In genomic region chr2:197426723-197427122, GRCh38 we compare ENCODE assay signal across 19 cellular contexts. TPM values are rescaled to one million over a fixed set of nuclear protein-coding genes. Genes with fewer than 3 reads are reported as not detected.
DNase-seq lines count a peak whose midpoint lies in the region; ATAC-seq, FAIRE-seq and TF ChIP-seq lines count a peak whose summit lies in the region.
"Had no signal": no experiment of that assay in that cellular context is flagged by ENCODE, and none has a peak within 500 bp of the region (broad histone marks: within the 10 kb centered on the region; RNA-seq: fewer than 3 reads in every experiment).

No MANE protein-coding gene starts in this region.

- no peak overlapping the region for H3K4me3 Mint-ChIP-seq in WTC11
- no peak overlapping the region for H3K4me3 Mint-ChIP-seq in type B pancreatic cell

- H3K27ac ChIP-seq in HepG2 (ENCODE audit: extremely low read length, insufficient read depth, low read length) (no peak overlapping the region), right lobe of liver (peak overlapping the region in 1 of 3 donors; percentile 16)
- H3K27ac ChIP-seq: esophagus squamous epithelium, heart left ventricle had no signal

- no TSS peak for BruUV-seq in HepG2 (replicated peaks; lab: Mats Ljungman, UMichigan)

- H3K79me2 ChIP-seq in HepG2 (ENCODE audit: insufficient read depth, low read length), result peaks cover 99% of the 10 kb centered on the region

- TF ChIP-seq RAD21 in HepG2 (CRISPR knock-in tag; IDR thresholded peaks at IDR 0.05), result no peak

- no peak overlapping the region for H2AFZ ChIP-seq in HepG2 (ENCODE audit: low read length)

- intact Hi-C loops in HepG2 (cut with micrococcal nuclease; ENCODE audit: unreplicated experiment), result no loop called here
- intact Hi-C loops in right lobe of liver (cut with DNase I), result no loop called here

- H3K9me3 ChIP-seq in HepG2 (ENCODE audit: low read length) (no peaks in the 10 kb centered on the region), right lobe of liver (no peaks in the 10 kb centered on the region)
- H3K9me3 ChIP-seq: Caco-2, esophagus squamous epithelium, heart left ventricle had no signal

- DNase-seq in HepG2 (ENCODE audit: low spot score) (no peak), right lobe of liver (no peak), WTC11 (ENCODE audit: low spot score) (no peak), erythroblast (lab: John Stamatoyannopoulos, UW) (peak; percentile 3 to 29), type B pancreatic cell (ENCODE audit: extremely low spot score, unreplicated experiment) (no peak), NCI-H128 (lab: John Stamatoyannopoulos, UW; ENCODE audit: unreplicated experiment) (no peak), NCI-H2171 (lab: John Stamatoyannopoulos, UW) (no peak)
- DNase-seq in activated naive CD4-positive, alpha-beta T cell treated with anti-CD3 and anti-CD28 coated beads, Interleukin-2, amount 50 U/mL, for 72 hours (ENCODE audit: low spot score in 2 of 2), result no peak
- DNase-seq: activated CD4-positive, alpha-beta T cell treated with anti-CD3 and anti-CD28 coated beads, Interleukin-2, amount 50 U/mL, for 48 hours; Caco-2; dorsolateral prefrontal cortex; esophagus squamous epithelium; GOT3; heart left ventricle; kidney; NCI-H1436 treated with DMSO at 0.1 percent for 48 hours; NCI-H345; NK-92 treated with Interleukin-12 subunit alpha and Interleukin-12 subunit beta, amount 100 ng/mL, for 24 hours; SHP77 had no signal

- H3K9ac ChIP-seq in HepG2 (ENCODE audit: insufficient read depth, low read depth, low read length), result no peak overlapping the region

- ATAC-seq in HepG2 (no peak), right lobe of liver (no peak), WTC11 (no peak)
- ATAC-seq in activated naive CD4-positive, alpha-beta T cell treated with anti-CD3 and anti-CD28 coated beads, Interleukin-2, amount 50 U/mL, for 72 hours, result no peak

- H3K4me1 ChIP-seq in HepG2 (ENCODE audit: insufficient read depth, low read length) (peaks cover 64% of the 10 kb centered on the region), right lobe of liver (peaks cover 0 to 61% (median 21%) of the 10 kb centered on the region in 4 donors)

- H3K36me3 Mint-ChIP-seq in WTC11 (peaks cover 23% of the 10 kb centered on the region), type B pancreatic cell (peaks cover 9% of the 10 kb centered on the region)
- peaks cover 0 to 16% of the 10 kb centered on the region in 2 donors for H3K36me3 Mint-ChIP-seq in activated naive CD4-positive, alpha-beta T cell treated with anti-CD3 and anti-CD28 coated beads, Interleukin-2, amount 50 U/mL, for 72 hours

- H3K4me1 Mint-ChIP-seq in WTC11, result peaks cover 39% of the 10 kb centered on the region
- peaks cover 40% of the 10 kb centered on the region for H3K4me1 Mint-ChIP-seq in type B pancreatic cell (ENCODE audit: unreplicated experiment)

- H3K9me3 Mint-ChIP-seq in WTC11 (no peaks in the 10 kb centered on the region), type B pancreatic cell (no peaks in the 10 kb centered on the region)
- no peaks in the 10 kb centered on the region for H3K9me3 Mint-ChIP-seq in activated naive CD4-positive, alpha-beta T cell treated with anti-CD3 and anti-CD28 coated beads, Interleukin-2, amount 50 U/mL, for 72 hours

- H3K27me3 Mint-ChIP-seq in WTC11 (ENCODE audit: low read depth) (no peaks in the 10 kb centered on the region), type B pancreatic cell (no peaks in the 10 kb centered on the region)

- POLR2A ChIA-PET in HepG2 (lab: Yijun Ruan, JAX) (interaction anchor here (1.2 kb wide), 1 partner anchor 89 kb away, joined by 4 read pairs; the partner anchor contains the start of gene MOB4), WTC11 (lab: Charles Lee) (no interaction called here)

- TF ChIP-seq CTCF in HepG2 (CRISPR knock-in tag; IDR thresholded peaks at IDR 0.05) (no peak), right lobe of liver (IDR thresholded peaks at IDR 0.05) (no peak), WTC11 (IDR thresholded peaks at IDR 0.05) (no peak), type B pancreatic cell (conservative IDR thresholded peaks at IDR 0.05) (no peak)

- no peaks in the 10 kb centered on the region for H3K27me3 ChIP-seq in HepG2 (ENCODE audit: control insufficient read depth in 1 of 2, insufficient read depth in 2 of 2, low read length in 2 of 2)
- H3K27me3 ChIP-seq in right lobe of liver, result no peaks in the 10 kb centered on the region
- H3K27me3 ChIP-seq: dorsolateral prefrontal cortex, esophagus squamous epithelium, heart left ventricle had no signal

- CTCF ChIA-PET in HepG2 (lab: Yijun Ruan, JAX; ENCODE audit: low intra/inter-chr PET ratio, low total read pairs), result no interaction called here
- CTCF ChIA-PET in WTC11 (lab: Charles Lee), result no interaction called here

- in situ Hi-C loops in HepG2 (cut with HindIII; ENCODE audit: extremely low pct_ligation_motif_present, low pct_unique_long_range_greater_than_20kb), result no loop called here

- H3K4me2 ChIP-seq in HepG2 (ENCODE audit: low read depth, low read length), result no peak overlapping the region

- no peak for TF ChIP-seq EP300 in HepG2 (IDR thresholded peaks at IDR 0.05; ENCODE audit: low read depth in 2 of 2, low read length in 2 of 2)
- TF ChIP-seq EP300 in HepG2 (CRISPR knock-in tag; IDR thresholded peaks at IDR 0.05; ENCODE audit: borderline replicate concordance), result no peak

- no peak for FAIRE-seq in HepG2 (lab: Jason Lieb, UNC)
- FAIRE-seq: kidney had no signal

- H3K4me3 ChIP-seq in HepG2 (replicated peaks in 1 of 3; ENCODE audit: insufficient read depth in 1 of 3, low read depth in 2 of 3, low read length in 3 of 3) (no peak overlapping the region), right lobe of liver (no peak overlapping the region)
- H3K4me3 ChIP-seq: esophagus squamous epithelium, heart left ventricle had no signal

- no peak for TF ChIP-seq POLR2A in HepG2 (IDR thresholded peaks at IDR 0.05; ENCODE audit: insufficient read depth in 1 of 2, low read depth in 2 of 2, low read length in 2 of 2)
- TF ChIP-seq POLR2A in right lobe of liver (IDR thresholded peaks at IDR 0.05), result no peak
- no peak for TF ChIP-seq POLR2A in erythroblast (IDR thresholded peaks at IDR 0.05; ENCODE audit: low read length)

- peaks cover 10 to 42% of the 10 kb centered on the region in 2 experiments; a peak in 4 of 5 replicates for H3K36me3 ChIP-seq in HepG2 (replicated peaks in 1 of 2; ENCODE audit: control insufficient read depth in 1 of 2, insufficient read depth in 2 of 2, low read length in 2 of 2)
- peaks cover 3 to 27% (median 9%) of the 10 kb centered on the region in 4 donors for H3K36me3 ChIP-seq in right lobe of liver

- peak overlapping the region; percentile 57 for H3K27ac Mint-ChIP-seq in WTC11
- peak overlapping the region; percentile 43 for H3K27ac Mint-ChIP-seq in type B pancreatic cell
- H3K27ac Mint-ChIP-seq in activated naive CD4-positive, alpha-beta T cell treated with anti-CD3 and anti-CD28 coated beads, Interleukin-2, amount 50 U/mL, for 72 hours, result peak overlapping the region in 1 of 2 donors; percentile 53

- peaks cover 96% of the 10 kb centered on the region for H4K20me1 ChIP-seq in HepG2 (ENCODE audit: insufficient read depth, low read length)

RNA-seq across cellular contexts. Expression of gene SF3B1, which starts 8.1 kb away (rescaled TPM):
- total RNA-seq in HepG2 (2016; rRNA removed; fragmentation: Illumina TruSeq; extraction: Trizol), result 387 and 499 TPM in 2 replicates
- total RNA-seq in HepG2 (2016; cell fraction: cytosol; rRNA removed; fragmentation: Illumina TruSeq; extraction: Trizol; ENCODE audit: low read depth), result 16.2 and 16.5 TPM in 2 replicates
- total RNA-seq in HepG2 (2016; cell fraction: insoluble cytoplasmic fraction; rRNA removed; fragmentation: Illumina TruSeq; extraction: Trizol), result 367 and 489 TPM in 2 replicates
- total RNA-seq in HepG2 (2016; cell fraction: membrane; rRNA removed; fragmentation: Illumina TruSeq; extraction: Trizol), result 49.3 and 53.4 TPM in 2 replicates
- total RNA-seq in HepG2 (2016; cell fraction: nucleus; rRNA removed; fragmentation: Illumina TruSeq; extraction: Trizol), result 418 and 502 TPM in 2 replicates
- 677 and 750 TPM in 2 replicates for polyA plus RNA-seq in HepG2 (2011; rRNA removed)
- polyA plus RNA-seq in HepG2 (2011; cell fraction: cytosol; rRNA removed), result 115 and 183 TPM in 2 replicates
- polyA plus RNA-seq in HepG2 (2011; cell fraction: nucleus; rRNA removed), result 1,965 and 2,535 TPM in 2 replicates
- polyA plus RNA-seq in HepG2 (2012), result 375 and 468 TPM in 2 replicates
- 9.7 and 15.8 TPM in 2 replicates for polyA plus RNA-seq in HepG2 (2016; cell fraction: cytosol; fragmentation: Illumina TruSeq; extraction: Trizol; ENCODE audit: low read depth)
- polyA plus RNA-seq in HepG2 (2016; cell fraction: insoluble cytoplasmic fraction; fragmentation: Illumina TruSeq; extraction: Trizol; ENCODE audit: low read depth), result 424 and 448 TPM in 2 replicates
- 27.7 and 44.3 TPM in 2 replicates for polyA plus RNA-seq in HepG2 (2016; cell fraction: membrane; fragmentation: Illumina TruSeq; extraction: Trizol; ENCODE audit: low read depth)
- polyA plus RNA-seq in HepG2 (2016; cell fraction: nucleus; fragmentation: Illumina TruSeq; extraction: Trizol; ENCODE audit: insufficient read depth, low read depth), result 790 and 818 TPM in 2 replicates
- polyA minus RNA-seq in HepG2 (2011; rRNA and poly(A)+ RNA removed; ENCODE audit: low replicate concordance), result 198 and 376 TPM in 2 replicates
- 123 TPM in 2 replicates for polyA minus RNA-seq in HepG2 (2011; cell fraction: cytosol; rRNA and poly(A)+ RNA removed)
- polyA minus RNA-seq in HepG2 (2011; cell fraction: nucleus; rRNA and poly(A)+ RNA removed), result 1,412 and 1,821 TPM in 2 replicates
- total RNA-seq in right lobe of liver, result 100 to 1,000 TPM in 3 of 6 experiments, 10 to 100 TPM in 3; 74.6 to 113 (median 100) TPM
- total RNA-seq in WTC11 (2021), result 277 to 321 TPM (median 296 TPM) in 3 replicates
- 266 and 296 TPM in 2 replicates for total RNA-seq in type B pancreatic cell (ENCODE audit: low replicate concordance)
- total RNA-seq in activated naive CD4-positive, alpha-beta T cell treated with anti-CD3 and anti-CD28 coated beads, Interleukin-2, amount 50 U/mL, for 72 hours, result 100 to 1,000 TPM; 266 to 292 TPM

RNA-seq across cellular contexts. Expression of gene COQ10B, which starts 26.6 kb away (rescaled TPM):
- total RNA-seq in HepG2 (2016; rRNA removed; fragmentation: Illumina TruSeq; extraction: Trizol) (34.9 and 41.8 TPM in 2 replicates), right lobe of liver (10 to 100 TPM; 11.7 to 23.7 (median 17.1) TPM), WTC11 (2021) (17.7 to 21.7 TPM (median 19.9 TPM) in 3 replicates), type B pancreatic cell (ENCODE audit: low replicate concordance) (12.7 and 17.8 TPM in 2 replicates)
- total RNA-seq in HepG2 (2016; cell fraction: cytosol; rRNA removed; fragmentation: Illumina TruSeq; extraction: Trizol; ENCODE audit: low read depth), result 13.9 and 15.1 TPM in 2 replicates
- 36.3 and 46.6 TPM in 2 replicates for total RNA-seq in HepG2 (2016; cell fraction: insoluble cytoplasmic fraction; rRNA removed; fragmentation: Illumina TruSeq; extraction: Trizol)
- total RNA-seq in HepG2 (2016; cell fraction: membrane; rRNA removed; fragmentation: Illumina TruSeq; extraction: Trizol), result 27.0 and 28.4 TPM in 2 replicates
- total RNA-seq in HepG2 (2016; cell fraction: nucleus; rRNA removed; fragmentation: Illumina TruSeq; extraction: Trizol), result 17.9 and 20.6 TPM in 2 replicates
- polyA plus RNA-seq in HepG2 (2011; rRNA removed), result 4.2 and 4.6 TPM in 2 replicates
- polyA plus RNA-seq in HepG2 (2011; cell fraction: cytosol; rRNA removed), result 2.2 and 4.2 TPM in 2 replicates
- polyA plus RNA-seq in HepG2 (2011; cell fraction: nucleus; rRNA removed), result 2.8 and 3.0 TPM in 2 replicates
- 15.3 and 22.1 TPM in 2 replicates for polyA plus RNA-seq in HepG2 (2012)
- 3.0 and 3.1 TPM in 2 replicates for polyA plus RNA-seq in HepG2 (2016; cell fraction: cytosol; fragmentation: Illumina TruSeq; extraction: Trizol; ENCODE audit: low read depth)
- polyA plus RNA-seq in HepG2 (2016; cell fraction: insoluble cytoplasmic fraction; fragmentation: Illumina TruSeq; extraction: Trizol; ENCODE audit: low read depth), result 36.5 and 43.5 TPM in 2 replicates
- polyA plus RNA-seq in HepG2 (2016; cell fraction: membrane; fragmentation: Illumina TruSeq; extraction: Trizol; ENCODE audit: low read depth), result 6.5 and 8.6 TPM in 2 replicates
- 16.1 and 16.4 TPM in 2 replicates for polyA plus RNA-seq in HepG2 (2016; cell fraction: nucleus; fragmentation: Illumina TruSeq; extraction: Trizol; ENCODE audit: insufficient read depth, low read depth)
- 2.2 and 8.1 TPM in 2 replicates for polyA minus RNA-seq in HepG2 (2011; rRNA and poly(A)+ RNA removed; ENCODE audit: low replicate concordance)
- polyA minus RNA-seq in HepG2 (2011; cell fraction: cytosol; rRNA and poly(A)+ RNA removed), result 6.9 and 8.3 TPM in 2 replicates
- 25.2 and 29.4 TPM in 2 replicates for polyA minus RNA-seq in HepG2 (2011; cell fraction: nucleus; rRNA and poly(A)+ RNA removed)
- 10 to 100 TPM; 12.6 to 48.6 TPM for total RNA-seq in activated naive CD4-positive, alpha-beta T cell treated with anti-CD3 and anti-CD28 coated beads, Interleukin-2, amount 50 U/mL, for 72 hours

Comparison
In these comparisons a context has a peak if more than half of its experiments do, and no peak if none do; other contexts are left out.
1. DNase-seq: peak in erythroblast (2 of 2); none in HepG2 (single experiment), right lobe of liver (0 of 3), WTC11 (single experiment), type B pancreatic cell (single experiment), NCI-H128 (single experiment), NCI-H2171 (single experiment) and activated naive CD4-positive, alpha-beta T cell treated with anti-CD3 and anti-CD28 coated beads, Interleukin-2, amount 50 U/mL, for 72 hours (0 of 2).